Comparison of ENCODE assay signal across 1 cellular context in the genomic region with DNA sequence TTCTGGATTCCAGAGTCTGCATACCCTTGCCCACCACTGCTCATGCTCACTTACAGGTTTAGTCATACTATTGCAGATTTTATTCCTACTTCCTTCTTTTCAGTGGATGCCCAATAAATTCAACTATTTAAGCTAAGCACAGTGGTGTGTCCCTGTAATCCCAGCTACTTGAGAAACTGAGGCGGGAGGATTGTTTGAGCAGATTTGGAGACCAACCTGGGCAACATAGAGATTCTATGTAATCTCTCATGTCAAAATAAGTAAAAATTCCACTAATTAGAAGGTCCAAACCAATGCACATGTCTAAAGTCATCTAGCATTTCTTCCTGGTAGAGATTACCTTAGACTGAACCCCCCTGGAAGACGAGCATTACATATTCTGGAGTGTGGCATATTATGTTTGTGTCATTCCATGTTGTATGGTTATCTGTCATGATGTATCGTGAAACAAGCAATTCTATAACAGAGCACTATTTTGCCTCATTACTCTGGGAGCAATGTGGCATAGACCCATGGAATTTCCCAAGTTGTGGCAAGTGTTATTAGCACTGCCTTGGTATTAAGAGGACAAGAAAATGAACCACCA.
TF ChIP-seq lines count a peak whose summit lies in the region.

No MANE protein-coding gene starts in this region.

TF ChIP-seq in WTC11, 78 proteins besides CTCF, POLR2A, EP300 and RAD21 (continued from another document):
- TF ChIP-seq CDX4 (CRISPR knock-in tag; IDR thresholded peaks at IDR 0.05; ENCODE audit: borderline replicate concordance), result no peak
